Comparison of ENCODE assay signal across 8 cellular contexts in genomic region chr1:117059678-117060440, GRCh38. TPM values are rescaled to one million over a fixed set of nuclear protein-coding genes. Genes with fewer than 3 reads are reported as not detected.
DNase-seq lines count a peak whose midpoint lies in the region; ATAC-seq and TF ChIP-seq lines count a peak whose summit lies in the region.

TSS of gene TTF2 (plus strand) at chr1:117060326. CDS start at chr1:117060347, 21 bp downstream.

- H3K9me3 ChIP-seq in spleen, result no peaks in the 10 kb centered on the region

- DNase-seq in AG08396 (ENCODE audit: low spot score), result peak; percentile 98
- peak; percentile 99 for DNase-seq in NCI-H2227 treated with DMSO at 0.1 percent for 48 hours (lab: John Stamatoyannopoulos, UW)
- peak; percentile 57 to 98 (median 89) for DNase-seq in caudate nucleus (lab: John Stamatoyannopoulos, UW)
- DNase-seq in inferior parietal cortex (ENCODE audit: extremely low spot score), result peak; percentile 98
- DNase-seq in spleen, result peak; percentile 95

- no peaks in the 10 kb centered on the region for H3K27me3 ChIP-seq in spleen (replicated peaks in 1 of 7)

- H3K36me3 ChIP-seq in spleen, result peaks cover 0 to 13% (median 0%) of the 10 kb centered on the region in 6 donors

- H3K4me3 ChIP-seq in WI38 (ENCODE audit: low read depth, low read length), result peak within 1 kb of the TSS; percentile 80
- H3K4me3 ChIP-seq in spleen, result peak within 1 kb of the TSS; percentile 62 to 94 (median 80)

- WGBS in spleen, 5 donors, result 0 to 1% (median 1%) methylated on average over 31 to 48 of the region's 48 CpGs

- TF ChIP-seq POLR2A in GM18951 (IDR thresholded peaks at IDR 0.05; ENCODE audit: extremely low read depth, insufficient read depth, insufficient read length) (peak; percentile 69), spleen (IDR thresholded peaks at IDR 0.05) (peak in 1 of 3 donors; percentile 28)

- H3K4me1 ChIP-seq in spleen, result peaks cover 6 to 59% (median 24%) of the 10 kb centered on the region in 6 donors

- TF ChIP-seq CTCF in WI38 (IDR thresholded peaks at IDR 0.05; ENCODE audit: low read depth, low read length), result no peak
- TF ChIP-seq CTCF in spleen (IDR thresholded peaks at IDR 0.05 in 8 of 11, conservative IDR thresholded peaks at IDR 0.05 in 3 of 11), result peak in 10 of 11 experiments; percentile 15 to 66 (median 52)

- H3K27ac ChIP-seq in caudate nucleus (ENCODE audit: low read depth, low read length) (no peak within 1 kb of the TSS), spleen (peak within 1 kb of the TSS; percentile 67 to 93 (median 86))

- intact Hi-C loops in spleen (cut with DNase I; ENCODE audit: low total_unique reads), result loop anchor here (5.0 to 10.0 kb wide), 4 partner anchors 205 to 695 kb away; no protein-coding TSS in a partner anchor

- in situ Hi-C loops in GM18951 (cut with MboI; ENCODE audit: low sequenced_read_pairs, unreplicated experiment), result loop anchor here (10.0 kb wide), 2 partner anchors 325 to 485 kb away; partner anchors contain the start of gene CD58

- peak; percentile 96 for ATAC-seq in HG03175 (IDR thresholded peaks at IDR 0.05; ENCODE audit: unreplicated experiment)

RNA-seq across cellular contexts. Expression of gene TTF2, which starts in this region (rescaled TPM):
- total RNA-seq in spleen, result 10 to 100 TPM; 16.8 to 36.1 (median 25.4) TPM
- polyA plus RNA-seq in spleen, result 1 to 10 TPM; 4.8 to 7.0 (median 5.2) TPM
